In the genomic region with DNA sequence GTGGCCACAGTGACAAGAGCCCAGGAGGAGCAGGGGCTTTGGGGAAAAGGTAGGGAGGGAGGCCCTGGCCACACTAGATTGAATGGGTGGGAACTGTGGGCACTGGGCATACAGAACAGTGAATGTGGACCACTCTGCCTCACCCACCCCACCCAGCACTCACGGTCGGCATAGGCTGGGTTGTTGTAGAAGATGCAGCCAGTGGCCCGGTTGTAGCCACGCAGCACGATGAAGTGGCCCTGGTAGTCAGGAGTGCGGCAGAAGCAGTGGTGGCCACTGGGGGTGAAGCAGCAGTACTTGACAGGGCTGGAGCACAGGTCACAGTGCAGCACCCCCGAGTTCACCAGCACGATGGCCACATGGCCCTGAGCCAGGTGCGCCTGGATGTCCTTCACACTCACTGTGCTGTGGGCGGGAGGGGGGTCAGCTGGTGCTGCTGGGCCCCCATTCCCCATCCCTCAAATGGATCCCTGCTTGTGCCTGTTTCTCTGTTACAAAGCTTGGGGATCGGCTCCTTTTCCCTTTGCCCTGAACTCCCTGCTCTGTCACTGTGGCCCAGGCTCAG, we compare ENCODE assay signal across 15 cellular contexts. TPM values are rescaled to one million over a fixed set of nuclear protein-coding genes. Genes with fewer than 3 reads are reported as not detected.
"Had no signal": no experiment of that assay in that cellular context is flagged by ENCODE, and none has a peak within 500 bp of the region (broad histone marks: within the 10 kb centered on the region; RNA-seq: fewer than 3 reads in every experiment).

No MANE protein-coding gene starts in this region.

- H3K36me3 ChIP-seq: ovary had no signal

- H3K9me3 ChIP-seq: adrenal gland, ovary, suprapubic skin, upper lobe of left lung had no signal

- ATAC-seq: activated T-helper 17 cell treated with anti-CD3 and anti-CD28 coated beads, Interleukin-2, amount 50 U/mL, for 72 hours; effector memory CD8-positive, alpha-beta T cell; SK-N-SH treated with all-trans-retinoic acid at 6 μM for 48 hours had no signal

- DNase-seq: activated B cell treated with CpG ODN at 0.5 μM for 24 hours; activated CD4-positive, alpha-beta T cell treated with anti-CD3 and anti-CD28 coated beads, Interleukin-2, amount 10 ng/mL, durations not matched to agents 24 days and 14 days; activated CD8-positive, alpha-beta memory T cell treated with anti-CD3 and anti-CD28 coated beads for 24 hours; activated naive CD4-positive, alpha-beta T cell treated with anti-CD3 and anti-CD28 coated beads for 36 hours; adrenal gland; effector memory CD8-positive, alpha-beta T cell; mesendoderm; nephron progenitor cell; ovary had no signal

- H3K4me3 ChIP-seq: adrenal gland, ovary, skin epidermis, suprapubic skin, upper lobe of left lung had no signal

- H3K27ac ChIP-seq: suprapubic skin had no signal

- H3K27me3 ChIP-seq: adrenal gland, ovary, suprapubic skin, upper lobe of left lung had no signal

RNA-seq across cellular contexts. Expression of a gene that starts 48.6 kb away (rescaled TPM):
- total RNA-seq: epithelial cell of proximal tubule had no signal
